ENCODE assay signal across 1 cellular context in the genomic region with DNA sequence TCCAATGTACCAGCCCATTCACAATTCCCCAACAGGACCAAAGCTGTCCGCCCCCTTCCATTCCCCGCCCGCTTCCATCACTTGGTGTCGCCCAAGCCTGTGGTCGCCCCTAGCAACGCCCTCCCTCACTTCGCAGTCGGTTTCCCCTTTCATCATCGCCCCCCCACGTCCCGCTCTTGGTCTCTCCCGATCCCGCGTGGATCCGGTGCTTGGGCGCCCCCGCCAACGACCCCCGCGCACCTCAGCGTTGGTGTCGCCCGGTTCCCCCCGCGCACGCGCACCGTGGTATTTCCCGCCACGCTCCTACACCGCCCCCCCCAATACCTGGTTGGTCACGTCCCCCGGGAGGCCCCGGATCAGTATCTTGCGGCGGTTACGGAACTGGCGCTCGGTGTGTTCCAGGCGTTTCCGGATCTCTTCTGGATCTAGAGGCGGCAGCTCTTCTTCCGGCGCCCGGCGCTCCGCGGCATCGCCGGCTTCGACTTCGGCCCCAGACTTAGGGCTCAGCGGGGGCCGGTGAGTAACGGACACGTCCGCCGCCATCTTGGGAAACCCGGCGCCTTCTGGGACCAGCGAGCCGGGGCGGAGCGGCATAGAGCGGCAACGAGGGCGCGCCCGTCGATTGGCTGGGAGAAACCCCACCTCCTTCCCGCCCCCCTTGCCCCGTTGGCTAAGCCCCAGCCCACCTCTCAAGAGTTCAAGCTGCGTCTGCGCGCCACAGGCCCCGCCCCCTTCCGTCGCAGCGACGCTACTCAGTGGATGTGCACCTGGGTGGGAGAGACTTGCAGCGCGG.
TF ChIP-seq lines count a peak whose summit lies in the region.

TSS of gene RAVER1 (minus strand) at position 565 of the 793 bp plus-strand sequence. CDS start at position 543, 22 bp downstream.

TF ChIP-seq in HepG2, 621 proteins besides CTCF, POLR2A, EP300 and RAD21 (continued from another document and continues in another):
- TF ChIP-seq ZNF552 (CRISPR knock-in tag; IDR thresholded peaks at IDR 0.05; ENCODE audit: borderline replicate concordance) (no peak), SIN3A (IDR thresholded peaks at IDR 0.05; ENCODE audit: borderline replicate concordance, low read depth, low read length) (peak; percentile 42; the same call in 1 of the 2 replicates), ZSCAN21 (CRISPR knock-in tag; IDR thresholded peaks at IDR 0.05; ENCODE audit: borderline replicate concordance) (peak; percentile 82; the same call in 1 of the 2 replicates), ZNF891 (CRISPR knock-in tag; IDR thresholded peaks at IDR 0.05) (peak; percentile 60), HNRNPH1 (optimal IDR thresholded peaks at IDR 0.05; ENCODE audit: low read depth, low read length) (no peak), NR2F1 (CRISPR knock-in tag; IDR thresholded peaks at IDR 0.05) (no peak), MTA1 (CRISPR knock-in tag; IDR thresholded peaks at IDR 0.05; ENCODE audit: borderline replicate concordance) (peak; percentile 45; the same call in 1 of the 2 replicates), SYNCRIP (IDR thresholded peaks at IDR 0.05; ENCODE audit: insufficient read depth, low read depth, low read length) (no peak), KLF6 (CRISPR knock-in tag; IDR thresholded peaks at IDR 0.05) (no peak; the same call in 1 of the 2 replicates), TOE1 (CRISPR knock-in tag; IDR thresholded peaks at IDR 0.05) (no peak), TBP (CRISPR knock-in tag; IDR thresholded peaks at IDR 0.05) (0 out of 2 replicates have a peak, but pooled peaks have one; percentile 52), FOXJ3 (CRISPR knock-in tag; IDR thresholded peaks at IDR 0.05; ENCODE audit: borderline replicate concordance) (no peak), ZNF501 (CRISPR knock-in tag; IDR thresholded peaks at IDR 0.05) (peak; percentile 49; the same call in 1 of the 2 replicates), ZFY (CRISPR knock-in tag; IDR thresholded peaks at IDR 0.05) (peak; percentile 77; the same call in 1 of the 2 replicates), ZMYM3 (CRISPR knock-in tag; IDR thresholded peaks at IDR 0.05) (no peak), GATA4 (IDR thresholded peaks at IDR 0.05; ENCODE audit: borderline replicate concordance, low read depth) (no peak), ZNF616 (CRISPR knock-in tag; IDR thresholded peaks at IDR 0.05; ENCODE audit: low read depth) (peak; percentile 48; the same call in 1 of the 2 replicates), ZNF704 (CRISPR knock-in tag; IDR thresholded peaks at IDR 0.05; ENCODE audit: borderline replicate concordance) (no peak), ZKSCAN1 (IDR thresholded peaks at IDR 0.05; ENCODE audit: low read length) (no peak), GTF2F1 (IDR thresholded peaks at IDR 0.05; ENCODE audit: low read length) (no peak), BRD4 (CRISPR knock-in tag; IDR thresholded peaks at IDR 0.05) (no peak), PHB2 (IDR thresholded peaks at IDR 0.05; ENCODE audit: partially characterized antibody) (no peak), ZNF703 (CRISPR knock-in tag; IDR thresholded peaks at IDR 0.05; ENCODE audit: borderline replicate concordance) (no peak), THYN1 (CRISPR knock-in tag; IDR thresholded peaks at IDR 0.05; ENCODE audit: borderline replicate concordance, low read depth) (no peak), KLF12 (CRISPR knock-in tag; IDR thresholded peaks at IDR 0.05; ENCODE audit: borderline replicate concordance) (no peak), ZFP36L1 (CRISPR knock-in tag; IDR thresholded peaks at IDR 0.05) (no peak), ZNF83 (CRISPR knock-in tag; IDR thresholded peaks at IDR 0.05; ENCODE audit: borderline replicate concordance) (no peak), ETV6 (CRISPR knock-in tag; conservative IDR thresholded peaks at IDR 0.05) (no peak; the same call in 1 of the 2 replicates), FOXO1 (CRISPR knock-in tag; IDR thresholded peaks at IDR 0.05) (no peak), RARA (CRISPR knock-in tag; IDR thresholded peaks at IDR 0.05) (no peak), HIVEP1 (CRISPR knock-in tag; IDR thresholded peaks at IDR 0.05) (peak; percentile 35; the same call in 1 of the 2 replicates), SIN3B (IDR thresholded peaks at IDR 0.05; ENCODE audit: low read length) (peak; percentile 54; the same call in 1 of the 2 replicates), U2AF1 (optimal IDR thresholded peaks at IDR 0.05; ENCODE audit: low read depth, low read length) (peak; percentile 54), TCF12 (IDR thresholded peaks at IDR 0.05) (no peak), TCF12 (CRISPR knock-in tag; IDR thresholded peaks at IDR 0.05) (peak; percentile 66; the same call in 1 of the 2 replicates), RXRA (CRISPR knock-in tag; IDR thresholded peaks at IDR 0.05) (no peak; the same call in 1 of the 2 replicates), BHLHE40 (IDR thresholded peaks at IDR 0.05; ENCODE audit: low read length) (peak; percentile 90), ATF6 (CRISPR knock-in tag; conservative IDR thresholded peaks at IDR 0.05) (no peak)
- TF ChIP-seq, protein P1, sequence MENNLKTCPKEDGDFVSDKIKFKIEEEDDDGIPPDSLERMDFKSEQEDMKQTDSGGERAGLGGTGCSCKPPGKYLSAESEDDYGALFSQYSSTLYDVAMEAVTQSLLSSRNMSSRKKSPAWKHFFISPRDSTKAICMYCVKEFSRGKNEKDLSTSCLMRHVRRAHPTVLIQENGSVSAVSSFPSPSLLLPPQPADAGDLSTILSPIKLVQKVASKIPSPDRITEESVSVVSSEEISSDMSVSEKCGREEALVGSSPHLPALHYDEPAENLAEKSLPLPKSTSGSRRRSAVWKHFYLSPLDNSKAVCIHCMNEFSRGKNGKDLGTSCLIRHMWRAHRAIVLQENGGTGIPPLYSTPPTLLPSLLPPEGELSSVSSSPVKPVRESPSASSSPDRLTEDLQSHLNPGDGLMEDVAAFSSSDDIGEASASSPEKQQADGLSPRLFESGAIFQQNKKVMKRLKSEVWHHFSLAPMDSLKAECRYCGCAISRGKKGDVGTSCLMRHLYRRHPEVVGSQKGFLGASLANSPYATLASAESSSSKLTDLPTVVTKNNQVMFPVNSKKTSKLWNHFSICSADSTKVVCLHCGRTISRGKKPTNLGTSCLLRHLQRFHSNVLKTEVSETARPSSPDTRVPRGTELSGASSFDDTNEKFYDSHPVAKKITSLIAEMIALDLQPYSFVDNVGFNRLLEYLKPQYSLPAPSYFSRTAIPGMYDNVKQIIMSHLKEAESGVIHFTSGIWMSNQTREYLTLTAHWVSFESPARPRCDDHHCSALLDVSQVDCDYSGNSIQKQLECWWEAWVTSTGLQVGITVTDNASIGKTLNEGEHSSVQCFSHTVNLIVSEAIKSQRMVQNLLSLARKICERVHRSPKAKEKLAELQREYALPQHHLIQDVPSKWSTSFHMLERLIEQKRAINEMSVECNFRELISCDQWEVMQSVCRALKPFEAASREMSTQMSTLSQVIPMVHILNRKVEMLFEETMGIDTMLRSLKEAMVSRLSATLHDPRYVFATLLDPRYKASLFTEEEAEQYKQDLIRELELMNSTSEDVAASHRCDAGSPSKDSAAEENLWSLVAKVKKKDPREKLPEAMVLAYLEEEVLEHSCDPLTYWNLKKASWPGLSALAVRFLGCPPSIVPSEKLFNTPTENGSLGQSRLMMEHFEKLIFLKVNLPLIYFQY (CRISPR knock-in tag; IDR thresholded peaks at IDR 0.05; ENCODE audit: borderline replicate concordance): 0 out of 2 replicates have a peak, but pooled peaks have one; percentile 42
- TF ChIP-seq, protein P2, sequence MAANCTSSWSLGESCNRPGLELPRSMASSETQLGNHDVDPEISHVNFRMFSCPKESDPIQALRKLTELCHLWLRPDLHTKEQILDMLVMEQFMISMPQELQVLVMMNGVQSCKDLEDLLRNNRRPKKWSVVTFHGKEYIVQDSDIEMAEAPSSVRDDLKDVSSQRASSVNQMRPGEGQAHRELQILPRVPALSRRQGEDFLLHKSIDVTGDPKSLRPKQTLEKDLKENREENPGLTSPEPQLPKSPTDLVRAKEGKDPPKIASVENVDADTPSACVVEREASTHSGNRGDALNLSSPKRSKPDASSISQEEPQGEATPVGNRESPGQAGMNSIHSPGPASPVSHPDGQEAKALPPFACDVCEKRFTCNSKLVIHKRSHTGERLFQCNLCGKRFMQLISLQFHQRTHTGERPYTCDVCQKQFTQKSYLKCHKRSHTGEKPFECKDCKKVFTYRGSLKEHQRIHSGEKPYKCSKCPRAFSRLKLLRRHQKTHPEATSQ (CRISPR knock-in tag; IDR thresholded peaks at IDR 0.05; ENCODE audit: borderline replicate concordance): no peak
- TF ChIP-seq, protein P3, sequence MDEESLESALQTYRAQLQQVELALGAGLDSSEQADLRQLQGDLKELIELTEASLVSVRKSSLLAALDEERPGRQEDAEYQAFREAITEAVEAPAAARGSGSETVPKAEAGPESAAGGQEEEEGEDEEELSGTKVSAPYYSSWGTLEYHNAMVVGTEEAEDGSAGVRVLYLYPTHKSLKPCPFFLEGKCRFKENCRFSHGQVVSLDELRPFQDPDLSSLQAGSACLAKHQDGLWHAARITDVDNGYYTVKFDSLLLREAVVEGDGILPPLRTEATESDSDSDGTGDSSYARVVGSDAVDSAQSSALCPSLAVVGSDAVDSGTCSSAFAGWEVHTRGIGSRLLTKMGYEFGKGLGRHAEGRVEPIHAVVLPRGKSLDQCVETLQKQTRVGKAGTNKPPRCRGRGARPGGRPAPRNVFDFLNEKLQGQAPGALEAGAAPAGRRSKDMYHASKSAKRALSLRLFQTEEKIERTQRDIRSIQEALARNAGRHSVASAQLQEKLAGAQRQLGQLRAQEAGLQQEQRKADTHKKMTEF (CRISPR knock-in tag; IDR thresholded peaks at IDR 0.05): peak; percentile 73; the same call in 1 of the 2 replicates
- TF ChIP-seq, protein P4, sequence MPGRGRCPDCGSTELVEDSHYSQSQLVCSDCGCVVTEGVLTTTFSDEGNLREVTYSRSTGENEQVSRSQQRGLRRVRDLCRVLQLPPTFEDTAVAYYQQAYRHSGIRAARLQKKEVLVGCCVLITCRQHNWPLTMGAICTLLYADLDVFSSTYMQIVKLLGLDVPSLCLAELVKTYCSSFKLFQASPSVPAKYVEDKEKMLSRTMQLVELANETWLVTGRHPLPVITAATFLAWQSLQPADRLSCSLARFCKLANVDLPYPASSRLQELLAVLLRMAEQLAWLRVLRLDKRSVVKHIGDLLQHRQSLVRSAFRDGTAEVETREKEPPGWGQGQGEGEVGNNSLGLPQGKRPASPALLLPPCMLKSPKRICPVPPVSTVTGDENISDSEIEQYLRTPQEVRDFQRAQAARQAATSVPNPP (CRISPR knock-in tag; IDR thresholded peaks at IDR 0.05): no peak
- TF ChIP-seq, protein P5, sequence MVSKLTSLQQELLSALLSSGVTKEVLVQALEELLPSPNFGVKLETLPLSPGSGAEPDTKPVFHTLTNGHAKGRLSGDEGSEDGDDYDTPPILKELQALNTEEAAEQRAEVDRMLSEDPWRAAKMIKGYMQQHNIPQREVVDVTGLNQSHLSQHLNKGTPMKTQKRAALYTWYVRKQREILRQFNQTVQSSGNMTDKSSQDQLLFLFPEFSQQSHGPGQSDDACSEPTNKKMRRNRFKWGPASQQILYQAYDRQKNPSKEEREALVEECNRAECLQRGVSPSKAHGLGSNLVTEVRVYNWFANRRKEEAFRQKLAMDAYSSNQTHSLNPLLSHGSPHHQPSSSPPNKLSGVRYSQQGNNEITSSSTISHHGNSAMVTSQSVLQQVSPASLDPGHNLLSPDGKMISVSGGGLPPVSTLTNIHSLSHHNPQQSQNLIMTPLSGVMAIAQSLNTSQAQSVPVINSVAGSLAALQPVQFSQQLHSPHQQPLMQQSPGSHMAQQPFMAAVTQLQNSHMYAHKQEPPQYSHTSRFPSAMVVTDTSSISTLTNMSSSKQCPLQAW (CRISPR knock-in tag; IDR thresholded peaks at IDR 0.05): peak; percentile 71; the same call in 1 of the 2 replicates
- TF ChIP-seq, protein P6, sequence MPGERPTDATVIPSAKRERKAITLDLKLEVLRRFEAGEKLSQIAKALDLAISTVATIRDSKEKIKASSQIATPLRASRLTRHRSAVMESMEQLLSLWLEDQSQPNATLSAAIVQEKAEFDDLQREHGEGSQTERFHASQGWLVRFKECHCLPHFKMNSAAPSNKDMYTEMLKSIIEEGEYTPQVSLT (CRISPR knock-in tag; IDR thresholded peaks at IDR 0.05; ENCODE audit: borderline replicate concordance, low read depth): no peak
